Comparison of ENCODE assay signal across 1 cellular context in the genomic region with DNA sequence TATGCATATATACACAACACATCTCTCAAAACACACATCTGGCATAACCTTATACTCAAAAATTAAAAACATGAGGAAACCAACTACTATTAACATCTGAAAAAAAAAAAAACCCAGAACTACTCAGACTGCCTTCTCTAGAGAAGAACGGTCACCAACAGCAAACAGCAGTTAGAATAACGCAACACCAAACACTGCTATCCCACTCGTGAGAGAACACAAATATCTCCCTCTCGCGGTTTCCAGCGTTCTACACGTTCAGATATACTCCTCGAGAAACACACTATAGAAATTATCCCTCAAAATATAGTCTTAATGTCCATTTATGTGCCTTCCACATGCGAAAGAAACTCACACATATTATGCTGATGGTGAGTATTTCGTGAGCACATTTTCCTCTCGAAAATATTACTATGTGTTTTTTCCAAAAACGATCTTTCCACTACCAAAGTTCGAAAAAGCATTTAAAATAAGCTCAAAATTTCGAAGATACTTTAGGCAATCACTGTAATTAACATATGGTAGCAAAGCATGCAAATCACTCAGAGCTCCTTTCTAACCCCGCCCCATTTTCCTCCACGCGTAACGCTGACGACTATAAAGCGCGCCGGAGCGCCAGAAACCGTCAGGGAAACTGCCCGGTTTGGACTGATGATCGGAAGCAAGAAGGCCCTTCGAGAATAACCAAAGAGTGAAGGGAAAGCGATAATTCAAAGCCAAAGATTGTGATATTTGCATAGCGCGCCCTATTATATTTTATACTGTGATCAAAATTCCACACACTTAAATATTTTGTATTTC.
A peak's percentile ranks its signal among the peaks of the same experiment; 100 is the strongest.
TF ChIP-seq lines count a peak whose summit lies in the region.

No MANE protein-coding gene starts in this region.

TF ChIP-seq in HepG2, 621 proteins besides CTCF, POLR2A, EP300 and RAD21 (continued from another document and continues in another):
- TF ChIP-seq DMTF1 (CRISPR knock-in tag; IDR thresholded peaks at IDR 0.05) (0 out of 2 replicates have a peak, but pooled peaks have one; percentile 54), NFAT5 (CRISPR knock-in tag; IDR thresholded peaks at IDR 0.05) (no peak), NKX3-1 (CRISPR knock-in tag; IDR thresholded peaks at IDR 0.05) (peak; percentile 92; the same call in 1 of the 2 replicates), IRF2 (CRISPR knock-in tag; IDR thresholded peaks at IDR 0.05) (peak; percentile 98), ZNF251 (CRISPR knock-in tag; IDR thresholded peaks at IDR 0.05) (no peak), NFE2L2 (IDR thresholded peaks at IDR 0.05; ENCODE audit: low read length) (no peak), ZMYM4 (CRISPR knock-in tag; IDR thresholded peaks at IDR 0.05) (peak; percentile 97), ZNF839 (CRISPR knock-in tag; IDR thresholded peaks at IDR 0.05; ENCODE audit: borderline replicate concordance) (no peak), MAZ (IDR thresholded peaks at IDR 0.05; ENCODE audit: borderline replicate concordance, low read depth, low read length) (0 out of 2 replicates have a peak, but pooled peaks have one; percentile 60), MAZ (CRISPR knock-in tag; IDR thresholded peaks at IDR 0.05; ENCODE audit: low read depth) (no peak; the same call in 1 of the 2 replicates), ATF7 (IDR thresholded peaks at IDR 0.05) (peak; percentile 64), ATF7 (CRISPR knock-in tag; IDR thresholded peaks at IDR 0.05) (no peak; the same call in 1 of the 2 replicates), TFDP1 (CRISPR knock-in tag; IDR thresholded peaks at IDR 0.05; ENCODE audit: borderline replicate concordance) (0 out of 2 replicates have a peak, but pooled peaks have one; percentile 0), GLI4 (CRISPR knock-in tag; IDR thresholded peaks at IDR 0.05; ENCODE audit: borderline replicate concordance) (no peak), STAT5B (CRISPR knock-in tag; IDR thresholded peaks at IDR 0.05) (peak; percentile 98), ZSCAN22 (CRISPR knock-in tag; IDR thresholded peaks at IDR 0.05) (peak; percentile 83; the same call in 1 of the 2 replicates), JUN (CRISPR knock-in tag; IDR thresholded peaks at IDR 0.05) (peak; percentile 75; the same call in 1 of the 2 replicates), MXD4 (CRISPR knock-in tag; IDR thresholded peaks at IDR 0.05) (no peak; the same call in 1 of the 2 replicates), SMAD1 (CRISPR knock-in tag; IDR thresholded peaks at IDR 0.05; ENCODE audit: borderline replicate concordance, low read depth) (no peak), NFIC (IDR thresholded peaks at IDR 0.05; ENCODE audit: low read length) (peak; percentile 99), CEBPG (CRISPR knock-in tag; IDR thresholded peaks at IDR 0.05) (peak; percentile 94), MTF1 (CRISPR knock-in tag; IDR thresholded peaks at IDR 0.05) (peak; percentile 71; the same call in 1 of the 2 replicates), CENPT (CRISPR knock-in tag; IDR thresholded peaks at IDR 0.05; ENCODE audit: low read depth) (peak; percentile 58; the same call in 1 of the 2 replicates), ATF1 (CRISPR knock-in tag; IDR thresholded peaks at IDR 0.05) (peak; percentile 99), ZNF264 (CRISPR knock-in tag; IDR thresholded peaks at IDR 0.05) (peak; percentile 91), ZNF605 (CRISPR knock-in tag; IDR thresholded peaks at IDR 0.05) (peak; percentile 83), REPIN1 (CRISPR knock-in tag; IDR thresholded peaks at IDR 0.05; ENCODE audit: borderline replicate concordance, low read depth) (peak; percentile 87), CEBPB (IDR thresholded peaks at IDR 0.05; ENCODE audit: borderline replicate concordance, low read depth, low read length) (peak; percentile 65; the same call in 1 of the 2 replicates), TAF1 (CRISPR knock-in tag; IDR thresholded peaks at IDR 0.05) (peak; percentile 62; the same call in 1 of the 2 replicates), ZFP1 (CRISPR knock-in tag; IDR thresholded peaks at IDR 0.05) (peak; percentile 72; the same call in 1 of the 2 replicates), ZNF512B (CRISPR knock-in tag; IDR thresholded peaks at IDR 0.05; ENCODE audit: borderline replicate concordance) (peak; percentile 99), ZNF468 (CRISPR knock-in tag; IDR thresholded peaks at IDR 0.05) (0 out of 2 replicates have a peak, but pooled peaks have one; percentile 58), LBX2 (CRISPR knock-in tag; IDR thresholded peaks at IDR 0.05; ENCODE audit: borderline replicate concordance) (no peak), ZFP36L1 (CRISPR knock-in tag; IDR thresholded peaks at IDR 0.05) (peak; percentile 36; the same call in 1 of the 2 replicates), REXO4 (CRISPR knock-in tag; IDR thresholded peaks at IDR 0.05; ENCODE audit: borderline replicate concordance) (0 out of 2 replicates have a peak, but pooled peaks have one; percentile 14), NFIB (CRISPR knock-in tag; IDR thresholded peaks at IDR 0.05; ENCODE audit: borderline replicate concordance) (no peak), ZNF205 (CRISPR knock-in tag; IDR thresholded peaks at IDR 0.05) (peak; percentile 93), IKZF4 (CRISPR knock-in tag; IDR thresholded peaks at IDR 0.05; ENCODE audit: borderline replicate concordance, low read depth, not compliant biosample characterization) (peak; percentile 87)
- TF ChIP-seq, protein P1, sequence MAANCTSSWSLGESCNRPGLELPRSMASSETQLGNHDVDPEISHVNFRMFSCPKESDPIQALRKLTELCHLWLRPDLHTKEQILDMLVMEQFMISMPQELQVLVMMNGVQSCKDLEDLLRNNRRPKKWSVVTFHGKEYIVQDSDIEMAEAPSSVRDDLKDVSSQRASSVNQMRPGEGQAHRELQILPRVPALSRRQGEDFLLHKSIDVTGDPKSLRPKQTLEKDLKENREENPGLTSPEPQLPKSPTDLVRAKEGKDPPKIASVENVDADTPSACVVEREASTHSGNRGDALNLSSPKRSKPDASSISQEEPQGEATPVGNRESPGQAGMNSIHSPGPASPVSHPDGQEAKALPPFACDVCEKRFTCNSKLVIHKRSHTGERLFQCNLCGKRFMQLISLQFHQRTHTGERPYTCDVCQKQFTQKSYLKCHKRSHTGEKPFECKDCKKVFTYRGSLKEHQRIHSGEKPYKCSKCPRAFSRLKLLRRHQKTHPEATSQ (CRISPR knock-in tag; IDR thresholded peaks at IDR 0.05; ENCODE audit: borderline replicate concordance): peak; percentile 82; the same call in 1 of the 2 replicates
- TF ChIP-seq, protein P2, sequence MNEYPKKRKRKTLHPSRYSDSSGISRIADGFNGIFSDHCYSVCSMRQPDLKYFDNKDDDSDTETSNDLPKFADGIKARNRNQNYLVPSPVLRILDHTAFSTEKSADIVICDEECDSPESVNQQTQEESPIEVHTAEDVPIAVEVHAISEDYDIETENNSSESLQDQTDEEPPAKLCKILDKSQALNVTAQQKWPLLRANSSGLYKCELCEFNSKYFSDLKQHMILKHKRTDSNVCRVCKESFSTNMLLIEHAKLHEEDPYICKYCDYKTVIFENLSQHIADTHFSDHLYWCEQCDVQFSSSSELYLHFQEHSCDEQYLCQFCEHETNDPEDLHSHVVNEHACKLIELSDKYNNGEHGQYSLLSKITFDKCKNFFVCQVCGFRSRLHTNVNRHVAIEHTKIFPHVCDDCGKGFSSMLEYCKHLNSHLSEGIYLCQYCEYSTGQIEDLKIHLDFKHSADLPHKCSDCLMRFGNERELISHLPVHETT (CRISPR knock-in tag; conservative IDR thresholded peaks at IDR 0.05): no peak; the same call in none of the 2 replicates
- TF ChIP-seq, protein P3, sequence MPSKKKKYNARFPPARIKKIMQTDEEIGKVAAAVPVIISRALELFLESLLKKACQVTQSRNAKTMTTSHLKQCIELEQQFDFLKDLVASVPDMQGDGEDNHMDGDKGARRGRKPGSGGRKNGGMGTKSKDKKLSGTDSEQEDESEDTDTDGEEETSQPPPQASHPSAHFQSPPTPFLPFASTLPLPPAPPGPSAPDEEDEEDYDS (CRISPR knock-in tag; IDR thresholded peaks at IDR 0.05): peak; percentile 100
- TF ChIP-seq, protein P4, sequence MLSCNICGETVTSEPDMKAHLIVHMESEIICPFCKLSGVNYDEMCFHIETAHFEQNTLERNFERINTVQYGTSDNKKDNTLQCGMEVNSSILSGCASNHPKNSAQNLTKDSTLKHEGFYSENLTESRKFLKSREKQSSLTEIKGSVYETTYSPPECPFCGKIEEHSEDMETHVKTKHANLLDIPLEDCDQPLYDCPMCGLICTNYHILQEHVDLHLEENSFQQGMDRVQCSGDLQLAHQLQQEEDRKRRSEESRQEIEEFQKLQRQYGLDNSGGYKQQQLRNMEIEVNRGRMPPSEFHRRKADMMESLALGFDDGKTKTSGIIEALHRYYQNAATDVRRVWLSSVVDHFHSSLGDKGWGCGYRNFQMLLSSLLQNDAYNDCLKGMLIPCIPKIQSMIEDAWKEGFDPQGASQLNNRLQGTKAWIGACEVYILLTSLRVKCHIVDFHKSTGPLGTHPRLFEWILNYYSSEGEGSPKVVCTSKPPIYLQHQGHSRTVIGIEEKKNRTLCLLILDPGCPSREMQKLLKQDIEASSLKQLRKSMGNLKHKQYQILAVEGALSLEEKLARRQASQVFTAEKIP (CRISPR knock-in tag; IDR thresholded peaks at IDR 0.05; ENCODE audit: borderline replicate concordance): no peak
